ENCODE assay signal across 29 cellular contexts in the genomic region with DNA sequence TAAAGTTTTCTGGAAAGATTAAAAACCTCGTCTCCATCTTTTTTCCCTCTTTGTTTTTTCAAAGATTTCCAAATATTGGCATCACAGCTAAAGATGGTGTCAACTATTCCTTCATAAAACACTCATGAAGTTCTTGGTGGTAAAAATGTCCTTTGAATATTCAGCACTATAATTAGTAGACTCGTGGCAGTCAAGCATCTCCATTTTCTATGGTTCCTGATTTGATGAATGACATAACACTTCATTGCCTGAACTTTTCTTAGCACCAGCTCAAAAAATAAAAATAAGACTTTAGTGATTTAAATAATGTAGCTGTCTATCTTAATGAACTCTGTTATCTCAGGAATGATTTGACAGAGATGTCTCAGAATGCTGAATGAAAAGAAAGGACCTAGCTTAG. TPM values are rescaled to one million over a fixed set of nuclear protein-coding genes. Genes with fewer than 3 reads are reported as not detected.
A peak's percentile ranks its signal among the peaks of the same experiment; 100 is the strongest.
DNase-seq lines count a peak whose midpoint lies in the region; ATAC-seq and TF ChIP-seq lines count a peak whose summit lies in the region.
"Had no signal": no experiment of that assay in that cellular context is flagged by ENCODE, and none has a peak within 500 bp of the region (broad histone marks: within the 10 kb centered on the region; RNA-seq: fewer than 3 reads in every experiment).

No MANE protein-coding gene starts in this region.

- DNase-seq in activated T-cell treated with anti-CD3 and anti-CD28 coated beads, Interleukin-2, amount 50 U/mL, for 72 hours = no peak
- no peak for DNase-seq in activated T-cell treated with anti-CD3 and anti-CD28 coated beads, Interleukin-2, amount 50 U/mL, for 48 hours
- DNase-seq in WERI-Rb-1 = no peak
- DNase-seq in psoas muscle = no peak
- DNase-seq in NCI-H146 treated with DMSO at 0.1 percent for 48 hours (lab: John Stamatoyannopoulos, UW; ENCODE audit: unreplicated experiment) = no peak
- DNase-seq: activated CD4-positive, alpha-beta T cell treated with anti-CD3 and anti-CD28 coated beads, Interleukin-2, amount 10 ng/mL, durations not matched to agents 24 days and 14 days; activated naive CD4-positive, alpha-beta T cell treated with anti-CD3 and anti-CD28 coated beads, Interleukin-2, amount 50 U/mL, for 16 hours; AML-193; effector CD4-positive, alpha-beta T cell; H9; immature natural killer cell; Kasumi-1; left cardiac atrium; mammary epithelial cell; NCI-H1417; NCI-H2081; NCI-H526; SHP77; small intestine; T-helper 9 cell; thyroid gland had no signal

- H3K27me3 Mint-ChIP-seq in activated T-cell treated with anti-CD3 and anti-CD28 coated beads, Interleukin-2, amount 50 U/mL, for 72 hours (ENCODE audit: low read depth) = no peaks in the 10 kb centered on the region
- H3K27me3 Mint-ChIP-seq: activated CD4-positive, alpha-beta T cell treated with anti-CD3 and anti-CD28 coated beads, Interleukin-2, amount 10 ng/mL, durations not matched to agents 24 days and 14 days had no signal

- WGBS in psoas muscle, 3 donors = 31 to 54% (median 36%) methylated on average over 2 of the region's 2 CpGs

- TF ChIP-seq CTCF in DOHH2 (IDR thresholded peaks at IDR 0.05; ENCODE audit: low read depth, low read length, poor library complexity, severe bottlenecking) (no peak), WERI-Rb-1 (IDR thresholded peaks at IDR 0.05; ENCODE audit: low read depth, low read length) (no peak), psoas muscle (IDR thresholded peaks at IDR 0.05) (no peak)

- H3K4me1 ChIP-seq in DOHH2 (ENCODE audit: control insufficient read depth, low read length) (peaks cover 93% of the 10 kb centered on the region), psoas muscle (peaks cover 82% of the 10 kb centered on the region)

- H3K27me3 ChIP-seq in DOHH2 (ENCODE audit: control insufficient read depth, low read length) = no peaks in the 10 kb centered on the region
- H3K27me3 ChIP-seq in WERI-Rb-1 (ENCODE audit: insufficient read depth, low read depth, severe bottlenecking) = no peaks in the 10 kb centered on the region
- no peaks in the 10 kb centered on the region for H3K27me3 ChIP-seq in psoas muscle (ENCODE audit: insufficient read depth in 3 of 3, low read length in 2 of 3)
- H3K27me3 ChIP-seq: breast epithelium, right atrium auricular region, thyroid gland, vagina had no signal

- H3K4me3 ChIP-seq in DOHH2 (ENCODE audit: low read length) (no peak overlapping the region), WERI-Rb-1 (ENCODE audit: low read depth, low read length) (no peak overlapping the region), psoas muscle (no peak overlapping the region)
- H3K4me3 ChIP-seq: breast epithelium, right atrium auricular region, thyroid gland, vagina had no signal

- no peaks in the 10 kb centered on the region for H3K9me3 Mint-ChIP-seq in activated T-cell treated with anti-CD3 and anti-CD28 coated beads, Interleukin-2, amount 50 U/mL, for 72 hours
- H3K9me3 Mint-ChIP-seq: activated CD4-positive, alpha-beta T cell treated with anti-CD3 and anti-CD28 coated beads, Interleukin-2, amount 10 ng/mL, durations not matched to agents 24 days and 14 days; H9; immature natural killer cell had no signal

- no peak for ATAC-seq in activated T-cell treated with anti-CD3 and anti-CD28 coated beads, Interleukin-2, amount 50 U/mL, for 72 hours (replicated peaks in 1 of 2)
- peak in 2 of 4 donors; percentile 25 to 33 for ATAC-seq in psoas muscle
- no peak for ATAC-seq in SK-N-SH treated with all-trans-retinoic acid at 6 μM for 48 hours
- ATAC-seq in HG02642 (IDR thresholded peaks at IDR 0.05; ENCODE audit: poor library complexity, unreplicated experiment) = no peak
- ATAC-seq: left cardiac atrium, Panc1 had no signal

- peaks cover 90% of the 10 kb centered on the region for H3K4me1 Mint-ChIP-seq in activated T-cell treated with anti-CD3 and anti-CD28 coated beads, Interleukin-2, amount 50 U/mL, for 72 hours (ENCODE audit: low read depth)

- peaks cover 20% of the 10 kb centered on the region for H3F3A ChIP-seq in DOHH2 (ENCODE audit: control insufficient read depth, insufficient read depth)

- H3K9me2 ChIP-seq in DOHH2 (replicated peaks; ENCODE audit: control insufficient read depth, low read length) = no peaks in the 10 kb centered on the region

- H3K9me3 ChIP-seq in DOHH2 (ENCODE audit: control insufficient read depth, insufficient read depth, low read length) (no peaks in the 10 kb centered on the region), WERI-Rb-1 (ENCODE audit: severe bottlenecking) (no peaks in the 10 kb centered on the region), psoas muscle (no peaks in the 10 kb centered on the region)
- H3K9me3 ChIP-seq: breast epithelium, right atrium auricular region, thyroid gland, vagina had no signal

- H3K36me3 Mint-ChIP-seq in activated T-cell treated with anti-CD3 and anti-CD28 coated beads, Interleukin-2, amount 50 U/mL, for 72 hours (ENCODE audit: insufficient read depth in 2 of 2) = no peaks in the 10 kb centered on the region
- H3K36me3 Mint-ChIP-seq: immature natural killer cell had no signal

- peaks cover 61% of the 10 kb centered on the region for H4K20me1 ChIP-seq in DOHH2 (ENCODE audit: control insufficient read depth, insufficient read depth, low read depth, low read length)

- H3K27ac ChIP-seq in DOHH2 (ENCODE audit: low read depth, low read length) (no peak overlapping the region; the same call in 1 of the 2 replicates), WERI-Rb-1 (peak overlapping the region; percentile 83; the same call in 1 of the 2 replicates), psoas muscle (peak overlapping the region; percentile 76)
- H3K27ac ChIP-seq: breast epithelium, thyroid gland, vagina, VCaP had no signal

- intact Hi-C loops in psoas muscle (cut with DNase I) = loop anchor here in 1 of 2 donors (10.0 kb wide), 1 partner anchor 637 kb away; no protein-coding TSS in a partner anchor

- peaks cover 100% of the 10 kb centered on the region for H3K79me2 ChIP-seq in DOHH2 (ENCODE audit: control insufficient read depth, low read length)

- H3K27ac Mint-ChIP-seq in activated T-cell treated with anti-CD3 and anti-CD28 coated beads, Interleukin-2, amount 50 U/mL, for 72 hours = peak overlapping the region; percentile 17
- H3K27ac Mint-ChIP-seq: activated CD4-positive, alpha-beta T cell treated with anti-CD3 and anti-CD28 coated beads, Interleukin-2, amount 10 ng/mL, durations not matched to agents 24 days and 14 days; immature natural killer cell had no signal

- peaks cover 19% of the 10 kb centered on the region for H3K36me3 ChIP-seq in DOHH2 (ENCODE audit: control insufficient read depth, low read length)
- no peaks in the 10 kb centered on the region; the same call in 1 of the 2 replicates for H3K36me3 ChIP-seq in WERI-Rb-1
- H3K36me3 ChIP-seq in psoas muscle (ENCODE audit: insufficient read depth in 1 of 2, low read depth in 1 of 2) = no peaks in the 10 kb centered on the region
- H3K36me3 ChIP-seq: breast epithelium, right atrium auricular region, thyroid gland, vagina had no signal

- H3K4me3 Mint-ChIP-seq in activated T-cell treated with anti-CD3 and anti-CD28 coated beads, Interleukin-2, amount 50 U/mL, for 72 hours = peak overlapping the region in 1 of 2 donors; percentile 18
- H3K4me3 Mint-ChIP-seq: activated CD4-positive, alpha-beta T cell treated with anti-CD3 and anti-CD28 coated beads, Interleukin-2, amount 10 ng/mL, durations not matched to agents 24 days and 14 days; H9 had no signal

- peak overlapping the region; percentile 76 for H3K4me2 ChIP-seq in DOHH2 (ENCODE audit: low read length)

TF ChIP-seq in SK-N-SH treated with all-trans-retinoic acid at 6 μM for 48 hours, 23 proteins besides CTCF, POLR2A, EP300 and RAD21 (continues in another document):
- TF ChIP-seq CSDC2 (CRISPR knock-in tag; IDR thresholded peaks at IDR 0.05) (no peak), ARNTL (CRISPR knock-in tag; IDR thresholded peaks at IDR 0.05; ENCODE audit: borderline replicate concordance, low read depth) (no peak), ISL1 (CRISPR knock-in tag; IDR thresholded peaks at IDR 0.05) (no peak), RARB (CRISPR knock-in tag; IDR thresholded peaks at IDR 0.05) (no peak), ZNF70 (CRISPR knock-in tag; IDR thresholded peaks at IDR 0.05) (no peak), BACH2 (CRISPR knock-in tag; IDR thresholded peaks at IDR 0.05; ENCODE audit: borderline replicate concordance) (no peak), PATZ1 (CRISPR knock-in tag; IDR thresholded peaks at IDR 0.05; ENCODE audit: borderline replicate concordance) (no peak), TOX (CRISPR knock-in tag; IDR thresholded peaks at IDR 0.05; ENCODE audit: borderline replicate concordance) (no peak), TCF4 (CRISPR knock-in tag; IDR thresholded peaks at IDR 0.05; ENCODE audit: borderline replicate concordance) (no peak), ZFP3 (CRISPR knock-in tag; IDR thresholded peaks at IDR 0.05) (no peak)

RNA-seq across cellular contexts. Expression of gene UBE2N, which starts 19.7 kb away (rescaled TPM):
- total RNA-seq in activated T-cell treated with anti-CD3 and anti-CD28 coated beads, Interleukin-2, amount 50 U/mL, for 72 hours = 100 to 1,000 TPM; 116 to 125 TPM
- total RNA-seq in psoas muscle = 10 to 100 TPM; 70.6 to 97.6 (median 80.0) TPM
- 100 to 1,000 TPM in 1 of 3 donors, 10 to 100 TPM in 2; 52.8 to 104 (median 91.4) TPM for polyA plus RNA-seq in psoas muscle

RNA-seq across cellular contexts. Expression of gene NUDT4, which starts 44.3 kb away (rescaled TPM):
- total RNA-seq in activated T-cell treated with anti-CD3 and anti-CD28 coated beads, Interleukin-2, amount 50 U/mL, for 72 hours = 10 to 100 TPM; 72.0 to 93.4 TPM
- 100 to 1,000 TPM; 187 to 254 (median 211) TPM for total RNA-seq in psoas muscle
- polyA plus RNA-seq in psoas muscle = 100 to 1,000 TPM in 1 of 3 donors, 10 to 100 TPM in 2; 48.3 to 108 (median 76.1) TPM

RNA-seq across cellular contexts. Expression of gene MRPL42, which starts 45.3 kb away (rescaled TPM):
- 10 to 100 TPM; 54.2 to 68.3 TPM for total RNA-seq in activated T-cell treated with anti-CD3 and anti-CD28 coated beads, Interleukin-2, amount 50 U/mL, for 72 hours
- total RNA-seq in psoas muscle = 10 to 100 TPM; 22.7 to 37.3 (median 24.1) TPM
- polyA plus RNA-seq in psoas muscle = 10 to 100 TPM; 27.5 to 48.3 (median 38.3) TPM
